1 cellular context compared by ENCODE assay signal in the genomic region with DNA sequence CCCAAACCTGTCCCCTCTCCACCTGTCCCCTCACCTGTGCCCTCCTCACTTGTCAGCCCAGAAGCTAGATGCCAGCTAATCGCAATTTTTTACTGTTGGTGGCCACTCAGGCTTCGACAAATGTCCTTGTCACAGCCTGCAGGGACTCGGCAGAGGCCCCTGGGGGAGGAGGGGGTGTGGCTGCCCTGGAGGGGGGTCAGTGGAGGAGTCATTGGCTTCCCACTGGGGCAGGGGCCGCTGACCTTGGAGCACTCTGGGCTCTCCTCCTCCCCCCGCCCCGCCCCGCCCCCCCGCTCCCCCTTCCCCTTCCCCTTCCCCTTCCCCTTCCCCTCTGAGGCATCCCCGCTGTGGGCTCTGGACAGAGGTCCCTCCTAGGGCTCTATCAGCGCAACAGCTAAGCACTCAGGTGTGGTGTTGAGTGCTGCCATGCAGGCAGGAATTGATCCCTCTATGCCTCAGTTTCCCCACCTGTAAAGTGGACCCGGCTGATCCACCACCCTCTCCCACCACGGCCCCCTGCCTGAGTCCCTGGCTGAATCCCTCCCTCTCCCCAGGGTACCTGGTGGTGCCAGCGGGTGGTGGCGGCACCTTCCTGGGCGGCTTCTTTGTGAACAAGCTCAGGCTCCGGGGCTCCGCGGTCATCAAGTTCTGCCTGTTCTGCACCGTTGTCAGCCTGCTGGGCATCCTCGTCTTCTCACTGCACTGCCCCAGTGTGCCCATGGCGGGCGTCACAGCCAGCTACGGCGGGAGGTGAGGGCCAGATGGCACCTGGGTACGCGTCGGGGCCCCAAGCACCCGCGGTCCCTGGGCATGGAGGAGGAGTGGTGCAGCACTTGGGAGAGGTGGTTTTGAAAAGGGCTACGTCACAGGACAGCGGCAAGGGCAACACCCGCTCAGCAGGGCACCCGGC.
TF ChIP-seq lines count a peak whose summit lies in the region.

No MANE protein-coding gene starts in this region.

TF ChIP-seq in HepG2, 621 proteins besides CTCF, POLR2A, EP300 and RAD21 (continued from another document and continues in another):
- TF ChIP-seq ZNF710 (CRISPR knock-in tag; IDR thresholded peaks at IDR 0.05; ENCODE audit: borderline replicate concordance) = no peak
- TF ChIP-seq RBM22 (optimal IDR thresholded peaks at IDR 0.05; ENCODE audit: low read length) = no peak
- TF ChIP-seq, protein P1, sequence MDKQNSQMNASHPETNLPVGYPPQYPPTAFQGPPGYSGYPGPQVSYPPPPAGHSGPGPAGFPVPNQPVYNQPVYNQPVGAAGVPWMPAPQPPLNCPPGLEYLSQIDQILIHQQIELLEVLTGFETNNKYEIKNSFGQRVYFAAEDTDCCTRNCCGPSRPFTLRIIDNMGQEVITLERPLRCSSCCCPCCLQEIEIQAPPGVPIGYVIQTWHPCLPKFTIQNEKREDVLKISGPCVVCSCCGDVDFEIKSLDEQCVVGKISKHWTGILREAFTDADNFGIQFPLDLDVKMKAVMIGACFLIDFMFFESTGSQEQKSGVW (CRISPR knock-in tag; IDR thresholded peaks at IDR 0.05; ENCODE audit: borderline replicate concordance) = no peak
- TF ChIP-seq SP5 (CRISPR knock-in tag; IDR thresholded peaks at IDR 0.05; ENCODE audit: borderline replicate concordance, low read depth) = peak; percentile 33; the same call in 1 of the 2 replicates
- 0 out of 2 replicates have a peak, but pooled peaks have one; percentile 18 for TF ChIP-seq ZFYVE20 (CRISPR knock-in tag; IDR thresholded peaks at IDR 0.05; ENCODE audit: borderline replicate concordance, low read depth)
- TF ChIP-seq PAF1 (CRISPR knock-in tag; IDR thresholded peaks at IDR 0.05) = no peak
- no peak for TF ChIP-seq TAF1 (CRISPR knock-in tag; IDR thresholded peaks at IDR 0.05)
- TF ChIP-seq, protein P2, sequence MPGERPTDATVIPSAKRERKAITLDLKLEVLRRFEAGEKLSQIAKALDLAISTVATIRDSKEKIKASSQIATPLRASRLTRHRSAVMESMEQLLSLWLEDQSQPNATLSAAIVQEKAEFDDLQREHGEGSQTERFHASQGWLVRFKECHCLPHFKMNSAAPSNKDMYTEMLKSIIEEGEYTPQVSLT (CRISPR knock-in tag; IDR thresholded peaks at IDR 0.05; ENCODE audit: borderline replicate concordance, low read depth) = no peak
- no peak for TF ChIP-seq SNAI1 (CRISPR knock-in tag; IDR thresholded peaks at IDR 0.05; ENCODE audit: borderline replicate concordance)
- TF ChIP-seq ZNF768 (CRISPR knock-in tag; IDR thresholded peaks at IDR 0.05) = no peak
- TF ChIP-seq HNRNPK (IDR thresholded peaks at IDR 0.05; ENCODE audit: low read depth, low read length, poor library complexity, severe bottlenecking) = peak; percentile 85
- TF ChIP-seq POLR2G (IDR thresholded peaks at IDR 0.05; ENCODE audit: low read depth, low read length) = no peak
- no peak for TF ChIP-seq NONO (IDR thresholded peaks at IDR 0.05)
- TF ChIP-seq NONO (CRISPR knock-in tag; conservative IDR thresholded peaks at IDR 0.05) = no peak
- TF ChIP-seq SRSF1 (optimal IDR thresholded peaks at IDR 0.05; ENCODE audit: low read depth, low read length) = peak; percentile 96
- TF ChIP-seq ARID2 (CRISPR knock-in tag; IDR thresholded peaks at IDR 0.05; ENCODE audit: borderline replicate concordance) = no peak
- TF ChIP-seq IKZF4 (CRISPR knock-in tag; IDR thresholded peaks at IDR 0.05; ENCODE audit: borderline replicate concordance, low read depth, not compliant biosample characterization) = no peak
- TF ChIP-seq, protein P3, sequence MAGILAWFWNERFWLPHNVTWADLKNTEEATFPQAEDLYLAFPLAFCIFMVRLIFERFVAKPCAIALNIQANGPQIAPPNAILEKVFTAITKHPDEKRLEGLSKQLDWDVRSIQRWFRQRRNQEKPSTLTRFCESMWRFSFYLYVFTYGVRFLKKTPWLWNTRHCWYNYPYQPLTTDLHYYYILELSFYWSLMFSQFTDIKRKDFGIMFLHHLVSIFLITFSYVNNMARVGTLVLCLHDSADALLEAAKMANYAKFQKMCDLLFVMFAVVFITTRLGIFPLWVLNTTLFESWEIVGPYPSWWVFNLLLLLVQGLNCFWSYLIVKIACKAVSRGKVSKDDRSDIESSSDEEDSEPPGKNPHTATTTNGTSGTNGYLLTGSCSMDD (CRISPR knock-in tag; IDR thresholded peaks at IDR 0.05) = no peak
- TF ChIP-seq, protein P4, sequence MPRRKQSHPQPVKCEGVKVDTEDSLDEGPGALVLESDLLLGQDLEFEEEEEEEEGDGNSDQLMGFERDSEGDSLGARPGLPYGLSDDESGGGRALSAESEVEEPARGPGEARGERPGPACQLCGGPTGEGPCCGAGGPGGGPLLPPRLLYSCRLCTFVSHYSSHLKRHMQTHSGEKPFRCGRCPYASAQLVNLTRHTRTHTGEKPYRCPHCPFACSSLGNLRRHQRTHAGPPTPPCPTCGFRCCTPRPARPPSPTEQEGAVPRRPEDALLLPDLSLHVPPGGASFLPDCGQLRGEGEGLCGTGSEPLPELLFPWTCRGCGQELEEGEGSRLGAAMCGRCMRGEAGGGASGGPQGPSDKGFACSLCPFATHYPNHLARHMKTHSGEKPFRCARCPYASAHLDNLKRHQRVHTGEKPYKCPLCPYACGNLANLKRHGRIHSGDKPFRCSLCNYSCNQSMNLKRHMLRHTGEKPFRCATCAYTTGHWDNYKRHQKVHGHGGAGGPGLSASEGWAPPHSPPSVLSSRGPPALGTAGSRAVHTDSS (CRISPR knock-in tag; conservative IDR thresholded peaks at IDR 0.05) = no peak
- peak; percentile 1 for TF ChIP-seq HNRNPH1 (optimal IDR thresholded peaks at IDR 0.05; ENCODE audit: low read depth, low read length)
- no peak for TF ChIP-seq ZNF704 (CRISPR knock-in tag; IDR thresholded peaks at IDR 0.05; ENCODE audit: borderline replicate concordance)
- no peak for TF ChIP-seq EED (CRISPR knock-in tag; IDR thresholded peaks at IDR 0.05)
- no peak for TF ChIP-seq CBX5 (CRISPR knock-in tag; IDR thresholded peaks at IDR 0.05; ENCODE audit: borderline replicate concordance)
- TF ChIP-seq AHR (CRISPR knock-in tag; IDR thresholded peaks at IDR 0.05) = peak; percentile 6; the same call in 1 of the 2 replicates
- no peak for TF ChIP-seq GTF3A (CRISPR knock-in tag; conservative IDR thresholded peaks at IDR 0.05)
- TF ChIP-seq, protein P5, sequence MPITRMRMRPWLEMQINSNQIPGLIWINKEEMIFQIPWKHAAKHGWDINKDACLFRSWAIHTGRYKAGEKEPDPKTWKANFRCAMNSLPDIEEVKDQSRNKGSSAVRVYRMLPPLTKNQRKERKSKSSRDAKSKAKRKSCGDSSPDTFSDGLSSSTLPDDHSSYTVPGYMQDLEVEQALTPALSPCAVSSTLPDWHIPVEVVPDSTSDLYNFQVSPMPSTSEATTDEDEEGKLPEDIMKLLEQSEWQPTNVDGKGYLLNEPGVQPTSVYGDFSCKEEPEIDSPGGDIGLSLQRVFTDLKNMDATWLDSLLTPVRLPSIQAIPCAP (CRISPR knock-in tag; IDR thresholded peaks at IDR 0.05; ENCODE audit: low read depth) = no peak
- TF ChIP-seq NFE2L2 (IDR thresholded peaks at IDR 0.05; ENCODE audit: low read length) = no peak
- TF ChIP-seq NAIF1 (CRISPR knock-in tag; IDR thresholded peaks at IDR 0.05; ENCODE audit: borderline replicate concordance) = no peak
- no peak for TF ChIP-seq BRF2 (CRISPR knock-in tag; IDR thresholded peaks at IDR 0.05)
- TF ChIP-seq ZNF703 (CRISPR knock-in tag; IDR thresholded peaks at IDR 0.05; ENCODE audit: borderline replicate concordance) = 0 out of 2 replicates have a peak, but pooled peaks have one; percentile 69
- TF ChIP-seq ETV6 (CRISPR knock-in tag; conservative IDR thresholded peaks at IDR 0.05) = 0 out of 2 replicates have a peak, but pooled peaks have one; percentile 20
- TF ChIP-seq ZNF720 (CRISPR knock-in tag; IDR thresholded peaks at IDR 0.05) = 0 out of 2 replicates have a peak, but pooled peaks have one; percentile 7
- TF ChIP-seq RFXAP (CRISPR knock-in tag; IDR thresholded peaks at IDR 0.05; ENCODE audit: borderline replicate concordance) = peak; percentile 3; the same call in 1 of the 2 replicates
- TF ChIP-seq ZFY (CRISPR knock-in tag; IDR thresholded peaks at IDR 0.05) = no peak
- TF ChIP-seq SRY (CRISPR knock-in tag; IDR thresholded peaks at IDR 0.05) = peak; percentile 82; the same call in 1 of the 2 replicates
- TF ChIP-seq ZBTB38 (CRISPR knock-in tag; IDR thresholded peaks at IDR 0.05) = peak; percentile 97
- TF ChIP-seq, protein P6, sequence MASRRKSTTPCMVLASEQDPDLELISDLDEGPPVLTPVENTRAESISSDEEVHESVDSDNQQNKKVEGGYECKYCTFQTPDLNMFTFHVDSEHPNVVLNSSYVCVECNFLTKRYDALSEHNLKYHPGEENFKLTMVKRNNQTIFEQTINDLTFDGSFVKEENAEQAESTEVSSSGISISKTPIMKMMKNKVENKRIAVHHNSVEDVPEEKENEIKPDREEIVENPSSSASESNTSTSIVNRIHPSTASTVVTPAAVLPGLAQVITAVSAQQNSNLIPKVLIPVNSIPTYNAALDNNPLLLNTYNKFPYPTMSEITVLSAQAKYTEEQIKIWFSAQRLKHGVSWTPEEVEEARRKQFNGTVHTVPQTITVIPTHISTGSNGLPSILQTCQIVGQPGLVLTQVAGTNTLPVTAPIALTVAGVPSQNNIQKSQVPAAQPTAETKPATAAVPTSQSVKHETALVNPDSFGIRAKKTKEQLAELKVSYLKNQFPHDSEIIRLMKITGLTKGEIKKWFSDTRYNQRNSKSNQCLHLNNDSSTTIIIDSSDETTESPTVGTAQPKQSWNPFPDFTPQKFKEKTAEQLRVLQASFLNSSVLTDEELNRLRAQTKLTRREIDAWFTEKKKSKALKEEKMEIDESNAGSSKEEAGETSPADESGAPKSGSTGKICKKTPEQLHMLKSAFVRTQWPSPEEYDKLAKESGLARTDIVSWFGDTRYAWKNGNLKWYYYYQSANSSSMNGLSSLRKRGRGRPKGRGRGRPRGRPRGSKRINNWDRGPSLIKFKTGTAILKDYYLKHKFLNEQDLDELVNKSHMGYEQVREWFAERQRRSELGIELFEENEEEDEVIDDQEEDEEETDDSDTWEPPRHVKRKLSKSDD (CRISPR knock-in tag; IDR thresholded peaks at IDR 0.05; ENCODE audit: low read depth) = no peak
- no peak for TF ChIP-seq ZNF776 (CRISPR knock-in tag; IDR thresholded peaks at IDR 0.05)
- peak; percentile 13; the same call in 1 of the 2 replicates for TF ChIP-seq ZNF784 (CRISPR knock-in tag; IDR thresholded peaks at IDR 0.05; ENCODE audit: borderline replicate concordance)
- TF ChIP-seq NRL (CRISPR knock-in tag; IDR thresholded peaks at IDR 0.05; ENCODE audit: borderline replicate concordance) = peak; percentile 66; the same call in 1 of the 2 replicates
- peak; percentile 88 for TF ChIP-seq ZBTB33 (CRISPR knock-in tag; IDR thresholded peaks at IDR 0.05)
- peak; percentile 57; the same call in 1 of the 2 replicates for TF ChIP-seq ZC3H4 (CRISPR knock-in tag; IDR thresholded peaks at IDR 0.05; ENCODE audit: borderline replicate concordance)
- TF ChIP-seq SALL1 (CRISPR knock-in tag; IDR thresholded peaks at IDR 0.05) = 0 out of 2 replicates have a peak, but pooled peaks have one; percentile 3
